ENCODE assay signal across 16 cellular contexts in genomic region chr5:237931-238330, GRCh38. TPM values are rescaled to one million over a fixed set of nuclear protein-coding genes. Genes with fewer than 3 reads are reported as not detected.
A peak's percentile ranks its signal among the peaks of the same experiment; 100 is the strongest.
DNase-seq lines count a peak whose midpoint lies in the region; ATAC-seq, FAIRE-seq and TF ChIP-seq lines count a peak whose summit lies in the region.
"Not testable (repeated sequence)": the region's sequence is repeated elsewhere in the genome, so short reads cannot be mapped to it uniquely, and the experiment has no call there.
"Had no signal": no experiment of that assay in that cellular context is flagged by ENCODE, and none has a peak within 500 bp of the region (broad histone marks: within the 10 kb centered on the region; RNA-seq: fewer than 3 reads in every experiment).

No MANE protein-coding gene starts in this region.

- BruUV-seq in GM12878 (replicated peaks; lab: Mats Ljungman, UMichigan): TSS peak; percentile 1

- H3K27ac Mint-ChIP-seq in activated CD4-positive, alpha-beta T cell treated with anti-CD3 and anti-CD28 coated beads, Interleukin-2, amount 10 ng/mL, durations not matched to agents 24 days and 14 days: peak overlapping the region; percentile 40

- POLR2A ChIA-PET in GM12878 (lab: Charles Lee): not testable (repeated sequence)

- CTCF ChIA-PET in GM12878 (lab: Yijun Ruan, JAX): not testable (repeated sequence)

- H3K36me3 ChIP-seq in GM12878 (ENCODE audit: control insufficient read depth in 2 of 2, insufficient read depth in 2 of 2, low read length in 1 of 2): peaks cover 3 to 14% of the 10 kb centered on the region in 2 experiments; a peak in 3 of 4 replicates

- H3K9me3 ChIP-seq in GM12878 (replicated peaks; ENCODE audit: control insufficient read depth, insufficient read depth, low read length): not testable (repeated sequence)

- peaks cover 73% of the 10 kb centered on the region for H3K36me3 Mint-ChIP-seq in activated CD4-positive, alpha-beta T cell treated with anti-CD3 and anti-CD28 coated beads, Interleukin-2, amount 10 ng/mL, durations not matched to agents 24 days and 14 days (ENCODE audit: low read depth)

- ATAC-seq in GM12878: not testable (repeated sequence)

- not testable (repeated sequence) for H3K4me1 ChIP-seq in GM12878 (ENCODE audit: control insufficient read depth, insufficient read depth, low read length)

- H3K9me3 Mint-ChIP-seq in activated CD4-positive, alpha-beta T cell treated with anti-CD3 and anti-CD28 coated beads, Interleukin-2, amount 10 ng/mL, durations not matched to agents 24 days and 14 days: not testable (repeated sequence)

- in situ Hi-C loops in GM12878 (cut with MboI): not testable (repeated sequence)

- RAD21 ChIA-PET in GM12878 (lab: Charles Lee; ENCODE audit: unreplicated experiment): not testable (repeated sequence)

- not testable (repeated sequence) for H3K27me3 ChIP-seq in GM12878 (replicated peaks in 1 of 2; ENCODE audit: control insufficient read depth in 2 of 2, insufficient read depth in 2 of 2, low read length in 1 of 2)

- intact Hi-C loops in activated CD4-positive, alpha-beta T cell treated with anti-CD3 and anti-CD28 coated beads, Interleukin-2, amount 10 ng/mL, durations not matched to agents 24 days and 14 days (cut with micrococcal nuclease); GM12878 (cut with micrococcal nuclease; ENCODE audit: unreplicated experiment); posterior cingulate gyrus (cut with DNase I): not testable (repeated sequence)

- not testable (repeated sequence) for H2AFZ ChIP-seq in GM12878 (ENCODE audit: control insufficient read depth, low read depth, low read length)

- H3K79me2 ChIP-seq in GM12878 (ENCODE audit: control insufficient read depth, insufficient read depth, low read length): not testable (repeated sequence)

- not testable (repeated sequence) for TF ChIP-seq CTCF in GM12878 (IDR thresholded peaks at IDR 0.05 in 2 of 3, conservative IDR thresholded peaks at IDR 0.05 in 1 of 3; ENCODE audit: control insufficient read depth in 2 of 3, extremely low read depth in 1 of 3, insufficient read depth in 1 of 3, low read depth in 3 of 3, low read length in 3 of 3)

- not testable (repeated sequence) for TF ChIP-seq RAD21 in GM12878 (IDR thresholded peaks at IDR 0.05; ENCODE audit: insufficient read depth, low read depth, low read length)

- FAIRE-seq in GM12878 (lab: Jason Lieb, UNC): not testable (repeated sequence)

- H3K4me2 ChIP-seq in GM12878 (ENCODE audit: control insufficient read depth, insufficient read depth): not testable (repeated sequence)

- H3K4me3 Mint-ChIP-seq in activated CD4-positive, alpha-beta T cell treated with anti-CD3 and anti-CD28 coated beads, Interleukin-2, amount 10 ng/mL, durations not matched to agents 24 days and 14 days: not testable (repeated sequence)

- H3K4me1 Mint-ChIP-seq in activated CD4-positive, alpha-beta T cell treated with anti-CD3 and anti-CD28 coated beads, Interleukin-2, amount 10 ng/mL, durations not matched to agents 24 days and 14 days: not testable (repeated sequence)

- SMC1A ChIA-PET in GM12878 (lab: Charles Lee; ENCODE audit: uncharacterized antibody, unreplicated experiment): not testable (repeated sequence)

- not testable (repeated sequence) for H4K20me1 ChIP-seq in GM12878 (ENCODE audit: control insufficient read depth, insufficient read depth)

- not testable (repeated sequence) for TF ChIP-seq POLR2A in GM12878 (IDR thresholded peaks at IDR 0.05; ENCODE audit: low read depth, low read length)

- over 99% methylated on average over 8 of the region's 8 CpGs for WGBS in GM12878 (ENCODE audit: insufficient coverage, insufficient replicate concordance, low lambda C conversion rate, missing lambda C conversion rate)

- H3K9ac ChIP-seq in GM12878 (ENCODE audit: control insufficient read depth, insufficient read depth, low read length): not testable (repeated sequence)

- H3K27me3 Mint-ChIP-seq in activated CD4-positive, alpha-beta T cell treated with anti-CD3 and anti-CD28 coated beads, Interleukin-2, amount 10 ng/mL, durations not matched to agents 24 days and 14 days: not testable (repeated sequence)

- H3K27ac ChIP-seq in GM12878 (ENCODE audit: control insufficient read depth, insufficient read depth): not testable (repeated sequence)

- DNase-seq in activated CD4-positive, alpha-beta T cell treated with anti-CD3 and anti-CD28 coated beads, Interleukin-2, amount 10 ng/mL, durations not matched to agents 24 days and 14 days; GM12878 (ENCODE audit: low read depth, low spot score): not testable (repeated sequence)
- peak; percentile 39 for DNase-seq in amniotic epithelial cell (ENCODE audit: low read depth)
- DNase-seq in fibroblast of peridontal ligament (ENCODE audit: extremely low read depth): peak; percentile 46
- DNase-seq in iris pigment epithelial cell (ENCODE audit: low read depth): peak; percentile 59
- DNase-seq in posterior cingulate gyrus: peak in 8 of 10 donors; percentile 43 to 94 (median 71)
- peak; percentile 53 for DNase-seq in superior temporal gyrus (ENCODE audit: extremely low spot score)

- not testable (repeated sequence) for TF ChIP-seq EP300 in GM12878 (IDR thresholded peaks at IDR 0.05; ENCODE audit: borderline replicate concordance in 1 of 2, control insufficient read depth in 1 of 2, low read depth in 2 of 2, low read length in 2 of 2)

- H3K4me3 ChIP-seq in GM12878: not testable (repeated sequence)

RNA-seq across cellular contexts. Expression of gene SDHA, which starts 19.8 kb away (rescaled TPM):
- total RNA-seq in activated CD4-positive, alpha-beta T cell treated with anti-CD3 and anti-CD28 coated beads, Interleukin-2, amount 10 ng/mL, durations not matched to agents 24 days and 14 days: 147 and 150 TPM in 2 replicates
- total RNA-seq in GM12878 (2013; cell fraction: nucleolus; rRNA removed): 220 and 264 TPM in 2 replicates
- total RNA-seq in GM12878 (2014; rRNA removed) (76.7 and 79.9 TPM in 2 replicates), GM12878 (2014; rRNA removed; fragmentation: Illumina TruSeq; extraction: Trizol) (74.9 and 82.0 TPM in 2 replicates), GM12878 (2021) (124 and 128 TPM in 2 replicates)
- 123 TPM for polyA plus RNA-seq in GM12878 (2011; ENCODE audit: low read depth)
- polyA plus RNA-seq in GM12878 (2011; rRNA removed) (80.6 and 141 TPM in 2 replicates), GM12878 (2014; fragmentation: Illumina TruSeq; extraction: Trizol) (48.0 and 79.2 TPM in 2 replicates), GM12878 (2014; fragmentation: Nextera tagmentation; extraction: Ambion mirVana) (100 to 1,000 TPM in 1 of 2 experiments, 10 to 100 TPM in 1; 63.3 to 122 TPM), GM12878 (2014; rRNA removed) (85.5 and 94.7 TPM in 2 replicates), GM12878 (2016; fragmentation: Nextera tagmentation; extraction: Ambion mirVana) (100 to 1,000 TPM; 193 to 205 TPM)
- 120 and 144 TPM in 2 replicates for polyA plus RNA-seq in GM12878 (2011; cell fraction: cytosol; rRNA removed)
- 211 and 246 TPM in 2 replicates for polyA plus RNA-seq in GM12878 (2011; cell fraction: nucleus; rRNA removed)
- polyA plus RNA-seq in GM12878 (2012): 122 and 133 TPM in 2 replicates
- polyA minus RNA-seq in GM12878 (2011; rRNA and poly(A)+ RNA removed): 192 and 223 TPM in 2 replicates
- polyA minus RNA-seq in GM12878 (2011; cell fraction: cytosol; rRNA and poly(A)+ RNA removed): 46.5 and 57.5 TPM in 2 replicates
- polyA minus RNA-seq in GM12878 (2011; cell fraction: nucleus; rRNA and poly(A)+ RNA removed): 129 and 210 TPM in 2 replicates

RNA-seq across cellular contexts. Expression of gene CCDC127, which starts 20.0 kb away (rescaled TPM):
- total RNA-seq in activated CD4-positive, alpha-beta T cell treated with anti-CD3 and anti-CD28 coated beads, Interleukin-2, amount 10 ng/mL, durations not matched to agents 24 days and 14 days: 7.1 and 7.7 TPM in 2 replicates
- 7.6 and 9.0 TPM in 2 replicates for total RNA-seq in GM12878 (2013; cell fraction: nucleolus; rRNA removed)
- total RNA-seq in GM12878 (2014; rRNA removed) (2.3 and 3.4 TPM in 2 replicates), GM12878 (2014; rRNA removed; fragmentation: Illumina TruSeq; extraction: Trizol) (1.9 and 2.1 TPM in 2 replicates), GM12878 (2021) (2.9 and 4.1 TPM in 2 replicates)
- 1.2 TPM for polyA plus RNA-seq in GM12878 (2011; ENCODE audit: low read depth)
- polyA plus RNA-seq in GM12878 (2011; rRNA removed) (2.1 and 2.2 TPM in 2 replicates), GM12878 (2014; fragmentation: Illumina TruSeq; extraction: Trizol) (1.4 and 1.9 TPM in 2 replicates), GM12878 (2014; fragmentation: Nextera tagmentation; extraction: Ambion mirVana) (1 to 10 TPM; 2.8 to 3.8 TPM), GM12878 (2014; rRNA removed) (2.2 and 3.7 TPM in 2 replicates), GM12878 (2016; fragmentation: Nextera tagmentation; extraction: Ambion mirVana) (1 to 10 TPM; 6.5 to 6.9 TPM)
- polyA plus RNA-seq in GM12878 (2011; cell fraction: cytosol; rRNA removed): 2.0 TPM in 2 replicates
- polyA plus RNA-seq in GM12878 (2011; cell fraction: nucleus; rRNA removed): 2.6 and 2.9 TPM in 2 replicates
- 2.5 and 3.4 TPM in 2 replicates for polyA plus RNA-seq in GM12878 (2012)
- polyA minus RNA-seq in GM12878 (2011; rRNA and poly(A)+ RNA removed): 2.3 and 2.4 TPM in 2 replicates
- polyA minus RNA-seq in GM12878 (2011; cell fraction: cytosol; rRNA and poly(A)+ RNA removed): 0.94 and 1.2 TPM in 2 replicates
- polyA minus RNA-seq in GM12878 (2011; cell fraction: nucleus; rRNA and poly(A)+ RNA removed): 4.2 and 8.7 TPM in 2 replicates

RNA-seq across cellular contexts. Expression of gene PDCD6, which starts 33.5 kb away (rescaled TPM):
- total RNA-seq in activated CD4-positive, alpha-beta T cell treated with anti-CD3 and anti-CD28 coated beads, Interleukin-2, amount 10 ng/mL, durations not matched to agents 24 days and 14 days: 118 and 119 TPM in 2 replicates
- total RNA-seq in GM12878 (2013; cell fraction: nucleolus; rRNA removed): 142 and 166 TPM in 2 replicates
- total RNA-seq in GM12878 (2014; rRNA removed) (144 and 148 TPM in 2 replicates), GM12878 (2014; rRNA removed; fragmentation: Illumina TruSeq; extraction: Trizol) (105 and 111 TPM in 2 replicates), GM12878 (2021) (91.5 and 92.5 TPM in 2 replicates)
- 77.7 TPM for polyA plus RNA-seq in GM12878 (2011; ENCODE audit: low read depth)
- polyA plus RNA-seq in GM12878 (2011; rRNA removed) (253 and 286 TPM in 2 replicates), GM12878 (2014; fragmentation: Illumina TruSeq; extraction: Trizol) (97.2 and 108 TPM in 2 replicates), GM12878 (2014; fragmentation: Nextera tagmentation; extraction: Ambion mirVana) (10 to 100 TPM; 28.6 to 58.4 TPM), GM12878 (2014; rRNA removed) (135 and 154 TPM in 2 replicates), GM12878 (2016; fragmentation: Nextera tagmentation; extraction: Ambion mirVana) (100 to 1,000 TPM; 228 TPM)
- 255 and 280 TPM in 2 replicates for polyA plus RNA-seq in GM12878 (2011; cell fraction: cytosol; rRNA removed)
- polyA plus RNA-seq in GM12878 (2011; cell fraction: nucleus; rRNA removed): 244 and 248 TPM in 2 replicates
- polyA plus RNA-seq in GM12878 (2012): 106 and 107 TPM in 2 replicates
- polyA minus RNA-seq in GM12878 (2011; rRNA and poly(A)+ RNA removed): 147 and 226 TPM in 2 replicates
- polyA minus RNA-seq in GM12878 (2011; cell fraction: cytosol; rRNA and poly(A)+ RNA removed): 50.9 and 61.4 TPM in 2 replicates
- polyA minus RNA-seq in GM12878 (2011; cell fraction: nucleus; rRNA and poly(A)+ RNA removed): 39.8 and 66.9 TPM in 2 replicates

RNA-seq across cellular contexts. Expression of gene LRRC14B, which starts 46.6 kb away (rescaled TPM):
- total RNA-seq in activated CD4-positive, alpha-beta T cell treated with anti-CD3 and anti-CD28 coated beads, Interleukin-2, amount 10 ng/mL, durations not matched to agents 24 days and 14 days: not detected in 2 replicates
- total RNA-seq in GM12878 (2013; cell fraction: nucleolus; rRNA removed): not detected in 2 replicates
- total RNA-seq in GM12878 (2014; rRNA removed) (0.06 and 0.16 TPM in 2 replicates), GM12878 (2014; rRNA removed; fragmentation: Illumina TruSeq; extraction: Trizol) (not detected in 2 replicates), GM12878 (2021) (0.31 and 0.32 TPM in 2 replicates)
- not detected for polyA plus RNA-seq in GM12878 (2011; ENCODE audit: low read depth)
- polyA plus RNA-seq in GM12878 (2011; rRNA removed) (not detected in 2 replicates), GM12878 (2014; fragmentation: Illumina TruSeq; extraction: Trizol) (not detected in 2 replicates), GM12878 (2014; fragmentation: Nextera tagmentation; extraction: Ambion mirVana) (not detected), GM12878 (2014; rRNA removed) (0.06 and 0.18 TPM in 2 replicates), GM12878 (2016; fragmentation: Nextera tagmentation; extraction: Ambion mirVana) (under 1 TPM; 0.13 to 0.24 TPM)
- polyA plus RNA-seq in GM12878 (2011; cell fraction: cytosol; rRNA removed): 0.06 and 0.08 TPM in 2 replicates
- not detected in 2 replicates for polyA plus RNA-seq in GM12878 (2011; cell fraction: nucleus; rRNA removed)
- polyA plus RNA-seq in GM12878 (2012): 0.45 and 0.51 TPM in 2 replicates
- polyA minus RNA-seq in GM12878 (2011; rRNA and poly(A)+ RNA removed): not detected in 2 replicates
- polyA minus RNA-seq in GM12878 (2011; cell fraction: cytosol; rRNA and poly(A)+ RNA removed): not detected in 2 replicates
- polyA minus RNA-seq in GM12878 (2011; cell fraction: nucleus; rRNA and poly(A)+ RNA removed): not detected in 2 replicates
- total RNA-seq: A172; A673; B cell; Caco-2; CD4-positive, CD25-positive, alpha-beta regulatory T cell; CD8-positive, alpha-beta T cell; GM23248; H1; H7 had no signal
- polyA plus RNA-seq: CD4-positive, CD25-positive, alpha-beta regulatory T cell; GM23248; H1 had no signal
